Comparison of ENCODE assay signal across 1 cellular context in the genomic region with DNA sequence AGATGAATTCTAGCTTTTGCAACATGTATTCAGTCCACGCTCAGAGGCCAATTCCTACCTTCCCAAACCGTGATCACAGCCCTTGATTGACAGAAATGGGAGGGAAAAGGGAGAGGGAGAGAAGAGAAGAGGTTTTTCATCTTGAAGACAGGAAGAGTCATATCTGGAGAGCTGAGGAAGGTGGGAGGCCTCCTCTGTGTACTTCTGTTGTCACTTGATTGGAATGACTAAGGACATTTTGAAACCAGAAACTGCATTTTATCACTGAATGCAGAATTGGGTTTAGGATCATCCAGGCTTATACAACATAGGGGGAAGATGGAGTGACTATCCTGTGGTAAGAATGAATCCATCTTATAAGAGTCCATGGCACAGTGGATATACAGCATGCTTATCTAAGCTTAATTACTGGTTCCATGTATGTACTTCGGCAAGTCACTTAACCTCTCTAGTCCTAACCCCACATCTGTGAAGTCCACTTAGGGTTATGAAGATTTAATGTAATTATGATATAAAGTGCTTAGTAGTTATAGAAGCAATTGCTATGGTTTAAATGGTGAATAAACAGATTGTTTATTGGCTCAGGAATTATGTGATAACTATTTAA.
TF ChIP-seq lines count a peak whose summit lies in the region.

No MANE protein-coding gene starts in this region.

TF ChIP-seq in GM23338, 12 proteins besides CTCF, POLR2A, EP300 and RAD21 (continued from another document):
- TF ChIP-seq, protein P1, sequence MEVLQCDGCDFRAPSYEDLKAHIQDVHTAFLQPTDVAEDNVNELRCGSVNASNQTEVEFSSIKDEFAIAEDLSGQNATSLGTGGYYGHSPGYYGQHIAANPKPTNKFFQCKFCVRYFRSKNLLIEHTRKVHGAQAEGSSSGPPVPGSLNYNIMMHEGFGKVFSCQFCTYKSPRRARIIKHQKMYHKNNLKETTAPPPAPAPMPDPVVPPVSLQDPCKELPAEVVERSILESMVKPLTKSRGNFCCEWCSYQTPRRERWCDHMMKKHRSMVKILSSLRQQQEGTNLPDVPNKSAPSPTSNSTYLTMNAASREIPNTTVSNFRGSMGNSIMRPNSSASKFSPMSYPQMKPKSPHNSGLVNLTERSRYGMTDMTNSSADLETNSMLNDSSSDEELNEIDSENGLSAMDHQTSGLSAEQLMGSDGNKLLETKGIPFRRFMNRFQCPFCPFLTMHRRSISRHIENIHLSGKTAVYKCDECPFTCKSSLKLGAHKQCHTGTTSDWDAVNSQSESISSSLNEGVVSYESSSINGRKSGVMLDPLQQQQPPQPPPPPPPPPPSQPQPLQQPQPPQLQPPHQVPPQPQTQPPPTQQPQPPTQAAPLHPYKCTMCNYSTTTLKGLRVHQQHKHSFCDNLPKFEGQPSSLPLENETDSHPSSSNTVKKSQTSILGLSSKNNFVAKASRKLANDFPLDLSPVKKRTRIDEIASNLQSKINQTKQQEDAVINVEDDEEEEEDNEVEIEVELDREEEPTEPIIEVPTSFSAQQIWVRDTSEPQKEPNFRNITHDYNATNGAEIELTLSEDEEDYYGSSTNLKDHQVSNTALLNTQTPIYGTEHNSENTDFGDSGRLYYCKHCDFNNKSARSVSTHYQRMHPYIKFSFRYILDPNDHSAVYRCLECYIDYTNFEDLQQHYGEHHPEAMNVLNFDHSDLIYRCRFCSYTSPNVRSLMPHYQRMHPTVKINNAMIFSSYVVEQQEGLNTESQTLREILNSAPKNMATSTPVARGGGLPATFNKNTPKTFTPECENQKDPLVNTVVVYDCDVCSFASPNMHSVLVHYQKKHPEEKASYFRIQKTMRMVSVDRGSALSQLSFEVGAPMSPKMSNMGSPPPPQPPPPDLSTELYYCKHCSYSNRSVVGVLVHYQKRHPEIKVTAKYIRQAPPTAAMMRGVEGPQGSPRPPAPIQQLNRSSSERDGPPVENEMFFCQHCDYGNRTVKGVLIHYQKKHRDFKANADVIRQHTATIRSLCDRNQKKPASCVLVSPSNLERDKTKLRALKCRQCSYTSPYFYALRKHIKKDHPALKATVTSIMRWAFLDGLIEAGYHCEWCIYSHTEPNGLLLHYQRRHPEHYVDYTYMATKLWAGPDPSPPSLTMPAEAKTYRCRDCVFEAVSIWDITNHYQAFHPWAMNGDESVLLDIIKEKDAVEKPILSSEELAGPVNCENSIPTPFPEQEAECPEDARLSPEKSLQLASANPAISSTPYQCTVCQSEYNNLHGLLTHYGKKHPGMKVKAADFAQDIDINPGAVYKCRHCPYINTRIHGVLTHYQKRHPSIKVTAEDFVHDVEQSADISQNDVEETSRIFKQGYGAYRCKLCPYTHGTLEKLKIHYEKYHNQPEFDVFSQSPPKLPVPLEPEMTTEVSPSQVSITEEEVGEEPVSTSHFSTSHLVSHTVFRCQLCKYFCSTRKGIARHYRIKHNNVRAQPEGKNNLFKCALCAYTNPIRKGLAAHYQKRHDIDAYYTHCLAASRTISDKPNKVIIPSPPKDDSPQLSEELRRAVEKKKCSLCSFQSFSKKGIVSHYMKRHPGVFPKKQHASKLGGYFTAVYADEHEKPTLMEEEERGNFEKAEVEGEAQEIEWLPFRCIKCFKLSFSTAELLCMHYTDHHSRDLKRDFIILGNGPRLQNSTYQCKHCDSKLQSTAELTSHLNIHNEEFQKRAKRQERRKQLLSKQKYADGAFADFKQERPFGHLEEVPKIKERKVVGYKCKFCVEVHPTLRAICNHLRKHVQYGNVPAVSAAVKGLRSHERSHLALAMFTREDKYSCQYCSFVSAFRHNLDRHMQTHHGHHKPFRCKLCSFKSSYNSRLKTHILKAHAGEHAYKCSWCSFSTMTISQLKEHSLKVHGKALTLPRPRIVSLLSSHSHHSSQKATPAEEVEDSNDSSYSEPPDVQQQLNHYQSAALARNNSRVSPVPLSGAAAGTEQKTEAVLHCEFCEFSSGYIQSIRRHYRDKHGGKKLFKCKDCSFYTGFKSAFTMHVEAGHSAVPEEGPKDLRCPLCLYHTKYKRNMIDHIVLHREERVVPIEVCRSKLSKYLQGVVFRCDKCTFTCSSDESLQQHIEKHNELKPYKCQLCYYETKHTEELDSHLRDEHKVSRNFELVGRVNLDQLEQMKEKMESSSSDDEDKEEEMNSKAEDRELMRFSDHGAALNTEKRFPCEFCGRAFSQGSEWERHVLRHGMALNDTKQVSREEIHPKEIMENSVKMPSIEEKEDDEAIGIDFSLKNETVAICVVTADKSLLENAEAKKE (CRISPR knock-in tag; IDR thresholded peaks at IDR 0.05) = no peak
- no peak for TF ChIP-seq JUNB (IDR thresholded peaks at IDR 0.05; ENCODE audit: unreplicated experiment)
- TF ChIP-seq POLR2AphosphoS5 (IDR thresholded peaks at IDR 0.05; ENCODE audit: low read depth) = no peak
- no peak for TF ChIP-seq CREB1 (CRISPR knock-in tag; IDR thresholded peaks at IDR 0.05; ENCODE audit: low read depth)
